Comparison of ENCODE assay signal across 20 cellular contexts in genomic region chr1:78447096-78447495, GRCh38. TPM values are rescaled to one million over a fixed set of nuclear protein-coding genes. Genes with fewer than 3 reads are reported as not detected.
"Had no signal": no experiment of that assay in that cellular context is flagged by ENCODE, and none has a peak within 500 bp of the region (broad histone marks: within the 10 kb centered on the region; RNA-seq: fewer than 3 reads in every experiment).

No MANE protein-coding gene starts in this region.

- H3K4me1 Mint-ChIP-seq: central memory CD8-positive, alpha-beta T cell had no signal

- ATAC-seq: activated naive CD4-positive, alpha-beta T cell treated with anti-CD3 and anti-CD28 coated beads, Interleukin-2, amount 50 U/mL, for 72 hours; foreskin keratinocyte; naive thymus-derived CD4-positive, alpha-beta T cell had no signal

- H3K36me3 Mint-ChIP-seq: activated naive CD4-positive, alpha-beta T cell treated with anti-CD3 and anti-CD28 coated beads, Interleukin-2, amount 50 U/mL, for 72 hours; naive thymus-derived CD4-positive, alpha-beta T cell; type B pancreatic cell had no signal

- H3K79me2 ChIP-seq: hepatocyte had no signal

- H3K27me3 Mint-ChIP-seq: central memory CD8-positive, alpha-beta T cell; type B pancreatic cell had no signal

- H3K27ac Mint-ChIP-seq: activated naive CD4-positive, alpha-beta T cell treated with anti-CD3 and anti-CD28 coated beads, Interleukin-2, amount 50 U/mL, for 72 hours; naive thymus-derived CD4-positive, alpha-beta T cell; type B pancreatic cell had no signal

- H3K4me2 ChIP-seq: hepatocyte had no signal

- H3K9me3 Mint-ChIP-seq: activated naive CD4-positive, alpha-beta T cell treated with anti-CD3 and anti-CD28 coated beads, Interleukin-2, amount 50 U/mL, for 72 hours; neural crest cell; type B pancreatic cell had no signal

- H3K27me3 ChIP-seq: adrenal gland, breast epithelium, esophagus muscularis mucosa, foreskin keratinocyte, hepatocyte, vagina had no signal

- H3K4me1 ChIP-seq: adrenal gland, breast epithelium, esophagus muscularis mucosa, foreskin keratinocyte, left ventricle myocardium inferior, vagina had no signal

- H3K27ac ChIP-seq: adrenal gland, breast epithelium, esophagus muscularis mucosa, foreskin keratinocyte, hepatocyte, left ventricle myocardium inferior, thoracic aorta, vagina had no signal

- DNase-seq: activated CD4-positive, alpha-beta T cell treated with anti-CD3 and anti-CD28 coated beads for 1 hour; activated T-cell treated with anti-CD3 and anti-CD28 coated beads, Interleukin-2, amount 50 U/mL, for 1 hour; adrenal gland; foreskin keratinocyte; kidney glomerular epithelial cell; left ventricle myocardium inferior; naive thymus-derived CD4-positive, alpha-beta T cell; retina; stimulated activated CD4-positive, alpha-beta T cell treated with anti-CD3 and anti-CD28 coated beads, Interleukin-4, amount 100 ng/mL, for 24 hours; stimulated activated naive CD4-positive, alpha-beta T cell treated with Interleukin-2 at 50 U/mL for 16 hours; T-helper 9 cell had no signal

- H3K4me3 Mint-ChIP-seq: central memory CD8-positive, alpha-beta T cell; naive thymus-derived CD4-positive, alpha-beta T cell; neural crest cell; type B pancreatic cell had no signal

- H3K36me3 ChIP-seq: adrenal gland, breast epithelium, esophagus muscularis mucosa, left ventricle myocardium inferior, thoracic aorta, vagina had no signal

- H3K4me3 ChIP-seq: adrenal gland, breast epithelium, esophagus muscularis mucosa, hepatocyte, left ventricle myocardium inferior, thoracic aorta, vagina had no signal

- H2AFZ ChIP-seq: hepatocyte had no signal

- H3K9me3 ChIP-seq: adrenal gland, breast epithelium, thoracic aorta, vagina had no signal

RNA-seq across cellular contexts. Expression of gene PTGFR, which starts 43.7 kb away (rescaled TPM):
- total RNA-seq: activated naive CD4-positive, alpha-beta T cell treated with anti-CD3 and anti-CD28 coated beads, Interleukin-2, amount 50 U/mL, for 72 hours; naive thymus-derived CD4-positive, alpha-beta T cell had no signal
- polyA plus RNA-seq: naive thymus-derived CD4-positive, alpha-beta T cell had no signal
